In genomic region chr22:19488884-19489843, GRCh38 we compare ENCODE assay signal across 1 cellular context.
TF ChIP-seq lines count a peak whose summit lies in the region.

No MANE protein-coding gene starts in this region.

TF ChIP-seq in K562, 482 proteins besides CTCF, POLR2A, EP300 and RAD21 (continued from another document and continues in another):
- TF ChIP-seq CHD7 (IDR thresholded peaks at IDR 0.05; ENCODE audit: low read depth, low read length) = no peak
- TF ChIP-seq ZNF212 (CRISPR knock-in tag; IDR thresholded peaks at IDR 0.05) = no peak
- no peak for TF ChIP-seq CUX1 (CRISPR knock-in tag; IDR thresholded peaks at IDR 0.05)
- TF ChIP-seq BRD4 (IDR thresholded peaks at IDR 0.05) = no peak
- no peak for TF ChIP-seq CBX1 (IDR thresholded peaks at IDR 0.05; ENCODE audit: low read depth)
- no peak for TF ChIP-seq ZNF12 (CRISPR knock-in tag; IDR thresholded peaks at IDR 0.05)
- TF ChIP-seq NEUROD1 (IDR thresholded peaks at IDR 0.05; ENCODE audit: borderline replicate concordance, low read depth, low read length, partially characterized antibody) = no peak
- TF ChIP-seq ZNF134 (CRISPR knock-in tag; conservative IDR thresholded peaks at IDR 0.05) = no peak
- no peak for TF ChIP-seq CBFA2T3 (IDR thresholded peaks at IDR 0.05)
- no peak for TF ChIP-seq UBTF (IDR thresholded peaks at IDR 0.05; ENCODE audit: borderline replicate concordance in 1 of 2, low read depth in 2 of 2, low read length in 2 of 2)
- no peak for TF ChIP-seq GTF3C2 (IDR thresholded peaks at IDR 0.05; ENCODE audit: borderline replicate concordance, extremely low read depth, insufficient read length)
- TF ChIP-seq ATF1 (CRISPR knock-in tag; IDR thresholded peaks at IDR 0.05) = no peak
- TF ChIP-seq ATF1 (tag; IDR thresholded peaks at IDR 0.05) = no peak
- no peak for TF ChIP-seq CAMTA2 (CRISPR knock-in tag; conservative IDR thresholded peaks at IDR 0.05)
- no peak for TF ChIP-seq NR4A1 (CRISPR knock-in tag; IDR thresholded peaks at IDR 0.05)
- TF ChIP-seq NR4A1 (tag; IDR thresholded peaks at IDR 0.05) = no peak
- no peak for TF ChIP-seq KDM1A (IDR thresholded peaks at IDR 0.05)
- peak; percentile 53; the same call in 1 of the 2 replicates for TF ChIP-seq POLR2AphosphoS5 (IDR thresholded peaks at IDR 0.05; ENCODE audit: control insufficient read depth, insufficient read depth, low read depth, low read length)
- peak; percentile 11; the same call in 1 of the 2 replicates for TF ChIP-seq ZNF316 (IDR thresholded peaks at IDR 0.05)
- TF ChIP-seq POLR2AphosphoS2 (IDR thresholded peaks at IDR 0.05; ENCODE audit: low read length) = 0 out of 2 replicates have a peak, but pooled peaks have one; percentile 63
- TF ChIP-seq XRCC3 (IDR thresholded peaks at IDR 0.05) = no peak
- no peak for TF ChIP-seq ZBTB8A (IDR thresholded peaks at IDR 0.05; ENCODE audit: partially characterized antibody)
- no peak for TF ChIP-seq ZNF584 (CRISPR knock-in tag; IDR thresholded peaks at IDR 0.05; ENCODE audit: low read depth)
- TF ChIP-seq FOXJ2 (tag; IDR thresholded peaks at IDR 0.05) = 0 out of 2 replicates have a peak, but pooled peaks have one; percentile 70
- TF ChIP-seq E2F5 (CRISPR knock-in tag; IDR thresholded peaks at IDR 0.05) = no peak
- no peak for TF ChIP-seq PCBP1 (IDR thresholded peaks at IDR 0.05; ENCODE audit: low read depth, low read length, poor library complexity, severe bottlenecking)
- TF ChIP-seq TCFL5 (CRISPR knock-in tag; conservative IDR thresholded peaks at IDR 0.05) = no peak
- TF ChIP-seq E2F3 (CRISPR knock-in tag; IDR thresholded peaks at IDR 0.05) = no peak
- TF ChIP-seq BRCA1 (IDR thresholded peaks at IDR 0.05) = no peak
- TF ChIP-seq BRCA1 (CRISPR knock-in tag; IDR thresholded peaks at IDR 0.05) = no peak
- TF ChIP-seq ERF (CRISPR knock-in tag; IDR thresholded peaks at IDR 0.05) = no peak
- no peak for TF ChIP-seq REST (CRISPR knock-in tag; IDR thresholded peaks at IDR 0.05; ENCODE audit: low read depth)
